In genomic region chr5:95022967-95023695, GRCh38 we compare ENCODE assay signal across 9 cellular contexts.
DNase-seq lines count a peak whose midpoint lies in the region; ATAC-seq and TF ChIP-seq lines count a peak whose summit lies in the region.
"Had no signal": no experiment of that assay in that cellular context is flagged by ENCODE, and none has a peak within 500 bp of the region (broad histone marks: within the 10 kb centered on the region; RNA-seq: fewer than 3 reads in every experiment).

No MANE protein-coding gene starts in this region.

- no peaks in the 10 kb centered on the region for H3K4me1 ChIP-seq in H9 (ENCODE audit: insufficient read depth, low read length)

- no peaks in the 10 kb centered on the region for H3K27me3 Mint-ChIP-seq in H9 (ENCODE audit: low read depth)

- H3K9me3 Mint-ChIP-seq in H9, result no peaks in the 10 kb centered on the region

- WGBS in H9 (ENCODE audit: extremely low coverage, insufficient read length, low lambda C conversion rate), result no CpG with 5 or more reads among the region's 5 CpGs

- peak; percentile 70 for ATAC-seq in GM18870 (IDR thresholded peaks at IDR 0.05; ENCODE audit: unreplicated experiment)

- H3K4me3 Mint-ChIP-seq in H9, result no peak overlapping the region

- H2BK15ac ChIP-seq in H9 (ENCODE audit: low read depth, low read length), result no peak overlapping the region

- H3K9me3 ChIP-seq in H9 (ENCODE audit: control insufficient read depth, low read depth, low read length), result no peaks in the 10 kb centered on the region

- H3K27ac Mint-ChIP-seq in H9, result peak overlapping the region in 2 of 3 experiments; percentile 3 to 56; a peak in 1 of 7 replicates

- H3K27me3 ChIP-seq in H9 (ENCODE audit: insufficient read depth, low read length), result no peaks in the 10 kb centered on the region

- H3K56ac ChIP-seq in H9 (ENCODE audit: insufficient read length, low read depth, low read length), result no peak overlapping the region

- no peak overlapping the region for H2BK120ac ChIP-seq in H9 (ENCODE audit: low read depth, low read length, poor library complexity, severe bottlenecking)

- DNase-seq in H9 (no peak), Kasumi-1 (lab: John Stamatoyannopoulos, UW) (peak; percentile 65 to 72), iris pigment epithelial cell (ENCODE audit: low read depth) (peak; percentile 45), NCI-H510A treated with DMSO at 0.1 percent for 48 hours (lab: John Stamatoyannopoulos, UW) (no peak), GM13976 (ENCODE audit: low spot score) (no peak)
- no peak for DNase-seq in effector CD8-positive, alpha-beta T cell (lab: John Stamatoyannopoulos, UW)
- no peak for DNase-seq in stimulated activated CD4-positive, alpha-beta T cell treated with anti-CD3 and anti-CD28 coated beads, Interleukin-15, amount 100 ng/mL, for 24 hours
- DNase-seq: kidney glomerular epithelial cell had no signal

- no peak overlapping the region for H4K5ac ChIP-seq in H9 (ENCODE audit: insufficient read length, low read depth, low read length)

- no peak overlapping the region for H2AFZ ChIP-seq in H9 (ENCODE audit: low read length)

- H3K14ac ChIP-seq in H9 (ENCODE audit: insufficient read depth, low read length), result no peak overlapping the region

- H4K91ac ChIP-seq in H9 (ENCODE audit: insufficient read length, low read depth, low read length), result no peak overlapping the region

- no peaks in the 10 kb centered on the region for H4K20me1 ChIP-seq in H9 (ENCODE audit: control insufficient read depth, insufficient read depth, insufficient read length)

- no peaks in the 10 kb centered on the region for H3K36me3 Mint-ChIP-seq in H9 (ENCODE audit: insufficient read depth in 1 of 3, low read depth in 3 of 3)

- TF ChIP-seq CTCF in H9 (conservative IDR thresholded peaks at IDR 0.05) (no peak), GM13976 (IDR thresholded peaks at IDR 0.05; ENCODE audit: borderline replicate concordance, control extremely low read depth, extremely low read depth, insufficient read depth, missing control alignments) (no peak)

- no peaks in the 10 kb centered on the region for H3K79me2 ChIP-seq in H9 (ENCODE audit: insufficient read depth, low read length)

- no peak overlapping the region for H3T11ph ChIP-seq in H9 (ENCODE audit: low read length)

- peaks cover 4 to 7% of the 10 kb centered on the region in 2 experiments; a peak in 1 of 4 replicates for H3K4me1 Mint-ChIP-seq in H9

- no peak overlapping the region for H3K18ac ChIP-seq in H9 (ENCODE audit: insufficient read length, low read depth, low read length)

- no peaks in the 10 kb centered on the region for H3K79me1 ChIP-seq in H9 (ENCODE audit: insufficient read depth, low read depth, low read length, poor library complexity, severe bottlenecking)

- no peaks in the 10 kb centered on the region for H3K23me2 ChIP-seq in H9 (ENCODE audit: insufficient read length, low read depth, low read length, poor library complexity, severe bottlenecking)

- no peak overlapping the region for H3K4me2 ChIP-seq in H9 (ENCODE audit: insufficient read depth, insufficient read length, low read length)

- in situ Hi-C loops in GM13976 (cut with MboI; ENCODE audit: low sequenced_read_pairs, unreplicated experiment), result no loop called here

- no peak overlapping the region for H3K9ac ChIP-seq in H9 (ENCODE audit: extremely low read depth, insufficient read length, low read length)

- no peak overlapping the region for H3K4ac ChIP-seq in H9 (ENCODE audit: low read depth, low read length)

- no peak overlapping the region for H4K8ac ChIP-seq in H9 (replicated peaks; ENCODE audit: insufficient read length, low read depth, low read length)

- H3K23ac ChIP-seq in H9 (ENCODE audit: insufficient read length, low read depth, low read length), result no peak overlapping the region

- no peak overlapping the region for H2BK5ac ChIP-seq in H9 (ENCODE audit: insufficient read length, low read length)

- no peak overlapping the region for H3K27ac ChIP-seq in H9 (ENCODE audit: insufficient read length, low read depth, low read length)

- H2BK12ac ChIP-seq in H9 (ENCODE audit: insufficient read length, low read depth, low read length), result no peak overlapping the region

- no peak overlapping the region for H2AK5ac ChIP-seq in H9 (ENCODE audit: insufficient read length, low read length)

- H2BK20ac ChIP-seq in H9 (ENCODE audit: low read depth, low read length, poor library complexity, severe bottlenecking), result no peak overlapping the region

Comparison
In these comparisons a context has a peak if more than half of its experiments do, and no peak if none do; other contexts are left out.
1. DNase-seq: peak in Kasumi-1 (2 of 2) and iris pigment epithelial cell (single experiment); none in H9 (single experiment), effector CD8-positive, alpha-beta T cell (single experiment), NCI-H510A treated with DMSO at 0.1 percent for 48 hours (single experiment), GM13976 (single experiment) and stimulated activated CD4-positive, alpha-beta T cell treated with anti-CD3 and anti-CD28 coated beads, Interleukin-15, amount 100 ng/mL, for 24 hours (single experiment).